20 cellular contexts compared by ENCODE assay signal in genomic region chr10:132918264-132918616, GRCh38. TPM values are rescaled to one million over a fixed set of nuclear protein-coding genes. Genes with fewer than 3 reads are reported as not detected.
"Had no signal": no experiment of that assay in that cellular context is flagged by ENCODE, and none has a peak within 500 bp of the region (broad histone marks: within the 10 kb centered on the region; RNA-seq: fewer than 3 reads in every experiment).

No MANE protein-coding gene starts in this region.

- ATAC-seq: SK-N-SH treated with all-trans-retinoic acid at 6 μM for 48 hours had no signal

- H3K36me3 ChIP-seq: SJCRH30 had no signal

- FAIRE-seq: RCC 7860 had no signal

- DNase-seq: KBM-7, MV-4-11, NCI-H1092, NCI-H1417 treated with DMSO at 0.1 percent for 48 hours, NCI-H146, NCI-H1694 treated with DMSO at 0.1 percent for 48 hours, NCI-H1930, NCI-H2081, NCI-H226, NCI-H446, NCI-H510A, NCI-H524 treated with DMSO at 0.1 percent for 48 hours, NCI-H774, RPMI8226, SHP77 treated with DMSO at 0.1 percent for 48 hours, SJCRH30 had no signal

- H3K4me3 ChIP-seq: SJCRH30 had no signal

- H3K9me3 ChIP-seq: SJCRH30 had no signal

- H3K27ac ChIP-seq: SJCRH30 had no signal

- H3K4me1 ChIP-seq: SJCRH30 had no signal

RNA-seq across cellular contexts. Expression of gene CFAP46, which starts 24.1 kb away (rescaled TPM):
- total RNA-seq: HT-29, LHCN-M2 had no signal
